Comparison of ENCODE assay signal across 1 cellular context in genomic region chr6:82470123-82470522, GRCh38.
DNase-seq lines count a peak whose midpoint lies in the region; TF ChIP-seq lines count a peak whose summit lies in the region.
"Not testable (repeated sequence)": the region's sequence is repeated elsewhere in the genome, so short reads cannot be mapped to it uniquely, and the experiment has no call there.

No MANE protein-coding gene starts in this region.

- peak; percentile 63 for DNase-seq in osteocyte (ENCODE audit: extremely low spot score, unreplicated experiment)

- not testable (repeated sequence) for H3K27me3 Mint-ChIP-seq in osteocyte (ENCODE audit: unreplicated experiment)

- not testable (repeated sequence) for TF ChIP-seq CTCF in osteocyte (IDR thresholded peaks at IDR 0.05)

- not testable (repeated sequence) for H3K4me3 Mint-ChIP-seq in osteocyte (ENCODE audit: unreplicated experiment)

- H3K9me3 Mint-ChIP-seq in osteocyte (ENCODE audit: unreplicated experiment) = peaks cover 27% of the 10 kb centered on the region

- H3K36me3 Mint-ChIP-seq in osteocyte (ENCODE audit: unreplicated experiment) = not testable (repeated sequence)

- H3K4me1 Mint-ChIP-seq in osteocyte (ENCODE audit: unreplicated experiment) = not testable (repeated sequence)

- H3K27ac Mint-ChIP-seq in osteocyte (ENCODE audit: unreplicated experiment) = not testable (repeated sequence)
